ENCODE assay signal across 8 cellular contexts in genomic region chr19:52171321-52172169, GRCh38. TPM values are rescaled to one million over a fixed set of nuclear protein-coding genes. Genes with fewer than 3 reads are reported as not detected.
DNase-seq lines count a peak whose midpoint lies in the region; ATAC-seq and TF ChIP-seq lines count a peak whose summit lies in the region.

TSS of gene ZNF836 (minus strand) at chr19:52171621. CDS start at chr19:52168072, 3,549 bp downstream.

- H3K27me3 Mint-ChIP-seq in activated CD4-positive, alpha-beta memory T cell treated with anti-CD3 and anti-CD28 coated beads for 36 hours, result no peaks in the 10 kb centered on the region

- peak within 1 kb of the TSS; percentile 86 for H3K27ac Mint-ChIP-seq in activated CD4-positive, alpha-beta memory T cell treated with anti-CD3 and anti-CD28 coated beads for 36 hours

- H3K27me3 ChIP-seq in lower lobe of right lung (ENCODE audit: low read depth), result no peaks in the 10 kb centered on the region

- H3K9me3 Mint-ChIP-seq in activated CD4-positive, alpha-beta memory T cell treated with anti-CD3 and anti-CD28 coated beads for 36 hours, result peaks cover 2% of the 10 kb centered on the region

- peaks cover 23% of the 10 kb centered on the region for H3K4me1 Mint-ChIP-seq in activated CD4-positive, alpha-beta memory T cell treated with anti-CD3 and anti-CD28 coated beads for 36 hours (ENCODE audit: low read depth)

- H3K9me3 ChIP-seq in lower lobe of right lung, result no peaks in the 10 kb centered on the region

- peak within 1 kb of the TSS; percentile 99 for H3K4me3 Mint-ChIP-seq in activated CD4-positive, alpha-beta memory T cell treated with anti-CD3 and anti-CD28 coated beads for 36 hours

- ATAC-seq in HG03342 (IDR thresholded peaks at IDR 0.05; ENCODE audit: unreplicated experiment) (peak; percentile 85), lower lobe of right lung (peak; percentile 98 to 99), GM18519 (IDR thresholded peaks at IDR 0.05; ENCODE audit: low FRiP score, unreplicated experiment) (no peak)

- CTCF ChIA-PET in activated CD4-positive, alpha-beta memory T cell treated with anti-CD3 and anti-CD28 coated beads for 36 hours (lab: Charles Lee), result interaction anchor here (0.7 to 1.1 kb wide), 2 partner anchors 33 to 95 kb away, joined by 3 read pairs; no protein-coding TSS in a partner anchor

- TF ChIP-seq POLR2A in GM15510 (IDR thresholded peaks at IDR 0.05; ENCODE audit: borderline replicate concordance, extremely low read depth, insufficient read length), result peak; percentile 42

- peaks cover 27% of the 10 kb centered on the region for H3K36me3 Mint-ChIP-seq in activated CD4-positive, alpha-beta memory T cell treated with anti-CD3 and anti-CD28 coated beads for 36 hours

- POLR2A ChIA-PET in activated CD4-positive, alpha-beta memory T cell treated with anti-CD3 and anti-CD28 coated beads for 36 hours (lab: Charles Lee), result interaction anchor here (1.9 kb wide), 1 partner anchor 18 kb away, joined by 10 read pairs; the partner anchor contains the start of gene PPP2R1A

- peak within 1 kb of the TSS; percentile 86 for H3K27ac ChIP-seq in lower lobe of right lung

- no peak for TF ChIP-seq CTCF in lower lobe of right lung (IDR thresholded peaks at IDR 0.05)

- H3K4me1 ChIP-seq in lower lobe of right lung, result peaks cover 19% of the 10 kb centered on the region

- peaks cover 27% of the 10 kb centered on the region for H3K36me3 ChIP-seq in lower lobe of right lung

- H3K4me3 ChIP-seq in lower lobe of right lung, result peak within 1 kb of the TSS; percentile 94

- peak; percentile 25 for DNase-seq in NCI-H82 treated with DMSO at 0.1 percent for 48 hours (lab: John Stamatoyannopoulos, UW; ENCODE audit: unreplicated experiment)
- DNase-seq in activated CD4-positive, alpha-beta memory T cell treated with anti-CD3 and anti-CD28 coated beads for 36 hours, result peak; percentile 95
- peak; percentile 84 for DNase-seq in ecto neural progenitor cell (ENCODE audit: low spot score)
- peak; percentile 93 for DNase-seq in lower lobe of right lung
- DNase-seq in stimulated activated CD4-positive, alpha-beta T cell treated with anti-CD3 and anti-CD28 coated beads, Interleukin-4, amount 100 ng/mL, for 48 hours (ENCODE audit: low read depth in 2 of 2), result peak; percentile 86 to 91

- intact Hi-C loops in activated CD4-positive, alpha-beta memory T cell treated with anti-CD3 and anti-CD28 coated beads for 36 hours (cut with micrococcal nuclease), result loop anchor here (1.0 kb wide), 2 partner anchors 18 to 32 kb away; partner anchors contain the start of gene ZNF616
- intact Hi-C loops in lower lobe of right lung (cut with DNase I), result no loop called here

RNA-seq across cellular contexts. Expression of gene ZNF836, which starts in this region (rescaled TPM):
- 10 to 100 TPM in 1 of 2 experiments, 1 to 10 TPM in 1; 8.2 to 12.8 TPM for total RNA-seq in activated CD4-positive, alpha-beta memory T cell treated with anti-CD3 and anti-CD28 coated beads for 36 hours
- total RNA-seq in lower lobe of right lung, result 15.9 TPM

Comparison
In these comparisons a context has a peak if more than half of its experiments do, and no peak if none do; other contexts are left out.
1. DNase-seq: peak in every context shown above with its lines; median percentile 95 in activated CD4-positive, alpha-beta memory T cell treated with anti-CD3 and anti-CD28 coated beads for 36 hours; 93 in lower lobe of right lung; 88 in stimulated activated CD4-positive, alpha-beta T cell treated with anti-CD3 and anti-CD28 coated beads, Interleukin-4, amount 100 ng/mL, for 48 hours; 84 in ecto neural progenitor cell; 25 in NCI-H82 treated with DMSO at 0.1 percent for 48 hours.